ENCODE assay signal across 9 cellular contexts in genomic region chr2:17455343-17455742, GRCh38.
"Had no signal": no experiment of that assay in that cellular context is flagged by ENCODE, and none has a peak within 500 bp of the region (broad histone marks: within the 10 kb centered on the region; RNA-seq: fewer than 3 reads in every experiment).

No MANE protein-coding gene starts in this region.

- H3K9ac ChIP-seq: KMS-11 had no signal

- DNase-seq: H9, HCEC 1CT, KBM-7 had no signal

- H2AFZ ChIP-seq: GM23338 had no signal

- H3K4me3 ChIP-seq: GM23338 had no signal

- ATAC-seq: GM23338, HepG2 had no signal

- FAIRE-seq: H1, H54, HepG2 had no signal

- H3K4me2 ChIP-seq: GM23338, KMS-11 had no signal

- H3K27ac ChIP-seq: HL-60, KMS-11 had no signal
